In genomic region chr3:101938262-101938847, GRCh38 we compare ENCODE assay signal across 10 cellular contexts.
DNase-seq lines count a peak whose midpoint lies in the region; ATAC-seq and FAIRE-seq lines count a peak whose summit lies in the region.
"Had no signal": no experiment of that assay in that cellular context is flagged by ENCODE, and none has a peak within 500 bp of the region (broad histone marks: within the 10 kb centered on the region; RNA-seq: fewer than 3 reads in every experiment).

No MANE protein-coding gene starts in this region.

- H3K79me2 ChIP-seq in Karpas-422 (ENCODE audit: low read length) = no peaks in the 10 kb centered on the region

- FAIRE-seq in frontal cortex (lab: Jason Lieb, UNC) = no peak

- no peaks in the 10 kb centered on the region for H3K36me3 ChIP-seq in Karpas-422 (ENCODE audit: insufficient read depth, low read length)

- 0 out of 2 replicates have a peak overlapping the region, but pooled peaks have one; percentile 29 for H3K4me3 ChIP-seq in Karpas-422 (ENCODE audit: low read length)
- H3K4me3 ChIP-seq: lung had no signal

- peak overlapping the region; percentile 49 for H3K4me2 ChIP-seq in Karpas-422 (ENCODE audit: low read depth, low read length, poor library complexity, severe bottlenecking)

- H3K9me2 ChIP-seq in Karpas-422 (replicated peaks; ENCODE audit: insufficient read depth, low read length) = no peaks in the 10 kb centered on the region

- no peaks in the 10 kb centered on the region for H4K20me1 ChIP-seq in Karpas-422 (ENCODE audit: insufficient read depth, low read depth, low read length)

- H3K27ac ChIP-seq in Karpas-422 (ENCODE audit: low read length) = no peak overlapping the region
- H3K27ac ChIP-seq in epithelial cell of prostate = peak overlapping the region; percentile 98

- ATAC-seq in GM18502 (IDR thresholded peaks at IDR 0.05; ENCODE audit: poor library complexity, unreplicated experiment) (peak; percentile 46), GM21723 (IDR thresholded peaks at IDR 0.05; ENCODE audit: unreplicated experiment) (peak; percentile 50)

- peaks cover 45% of the 10 kb centered on the region for H3K4me1 ChIP-seq in Karpas-422 (ENCODE audit: low read length)

- DNase-seq in Karpas-422 = peak; percentile 82
- DNase-seq in epithelial cell of prostate (ENCODE audit: low read depth, low spot score) = no peak
- DNase-seq in NCI-H446 (lab: John Stamatoyannopoulos, UW) = no peak
- DNase-seq in NCI-H345 (lab: John Stamatoyannopoulos, UW) = no peak
- DNase-seq in frontal cortex (ENCODE audit: low spot score in 2 of 2) = no peak
- DNase-seq in DMS 273 treated with DMSO at 0.1 percent for 48 hours (lab: John Stamatoyannopoulos, UW) = no peak
- DNase-seq: NCI-H446 treated with DMSO at 0.1 percent for 48 hours had no signal

- peak overlapping the region; percentile 68 for H2AFZ ChIP-seq in Karpas-422 (ENCODE audit: low read length)

- no peak overlapping the region for H3K9ac ChIP-seq in Karpas-422 (ENCODE audit: low read length)

- no peaks in the 10 kb centered on the region for H3K27me3 ChIP-seq in Karpas-422 (ENCODE audit: low read length)

- no peaks in the 10 kb centered on the region for H3K9me3 ChIP-seq in Karpas-422 (ENCODE audit: low read length)
